1 cellular context compared by ENCODE assay signal in the genomic region with DNA sequence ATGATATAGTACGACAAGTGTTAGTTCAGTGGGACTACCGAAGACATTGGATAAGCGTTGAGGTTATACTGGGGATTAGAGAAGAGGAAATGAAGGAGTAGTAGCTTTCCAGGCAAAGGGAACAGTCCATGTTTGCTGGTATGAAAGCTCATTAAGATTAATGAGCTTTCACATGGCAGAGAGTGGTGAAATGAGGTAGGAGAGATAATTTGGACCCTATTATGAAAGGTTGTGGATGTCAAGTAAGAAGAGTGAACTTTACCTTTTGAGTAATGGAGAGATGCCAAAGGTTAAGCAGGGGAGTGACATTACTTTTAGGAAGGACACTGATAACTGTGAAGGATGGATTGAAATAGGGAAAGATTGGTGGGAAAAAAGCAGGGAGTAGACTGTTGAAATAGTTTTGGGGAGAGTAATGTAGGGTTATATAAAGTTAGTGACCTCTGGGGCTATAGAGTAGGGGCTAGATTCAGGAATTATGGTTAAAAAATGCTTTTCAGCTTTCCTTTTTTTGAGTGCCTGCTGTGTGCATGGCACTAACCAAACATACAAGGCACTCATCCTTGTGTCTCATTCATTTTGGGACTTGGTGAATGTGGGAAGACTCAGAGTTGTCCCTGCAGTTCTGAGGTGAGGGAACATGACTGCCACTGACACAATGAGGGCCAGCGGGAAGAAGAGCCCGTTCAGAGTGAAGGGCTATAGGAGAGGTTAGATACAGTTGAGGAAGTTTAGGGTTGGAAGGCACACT.
TF ChIP-seq lines count a peak whose summit lies in the region.

No MANE protein-coding gene starts in this region.

TF ChIP-seq in IMR-90, 13 proteins besides CTCF, POLR2A, EP300 and RAD21:
- TF ChIP-seq SMC3 (IDR thresholded peaks at IDR 0.05; ENCODE audit: low read depth, low read length) = no peak
- no peak for TF ChIP-seq BHLHE40 (IDR thresholded peaks at IDR 0.05; ENCODE audit: low read depth, low read length)
- no peak for TF ChIP-seq NFE2L2 (IDR thresholded peaks at IDR 0.05; ENCODE audit: low read depth, low read length)
- TF ChIP-seq CHD1 (IDR thresholded peaks at IDR 0.05; ENCODE audit: low read depth, low read length) = no peak
- TF ChIP-seq FOS (IDR thresholded peaks at IDR 0.05; ENCODE audit: low read depth, low read length) = no peak
- no peak for TF ChIP-seq MXI1 (IDR thresholded peaks at IDR 0.05; ENCODE audit: borderline replicate concordance, low read depth, low read length)
- TF ChIP-seq MAZ (IDR thresholded peaks at IDR 0.05; ENCODE audit: borderline replicate concordance, low read depth, low read length) = no peak
